In the genomic region with DNA sequence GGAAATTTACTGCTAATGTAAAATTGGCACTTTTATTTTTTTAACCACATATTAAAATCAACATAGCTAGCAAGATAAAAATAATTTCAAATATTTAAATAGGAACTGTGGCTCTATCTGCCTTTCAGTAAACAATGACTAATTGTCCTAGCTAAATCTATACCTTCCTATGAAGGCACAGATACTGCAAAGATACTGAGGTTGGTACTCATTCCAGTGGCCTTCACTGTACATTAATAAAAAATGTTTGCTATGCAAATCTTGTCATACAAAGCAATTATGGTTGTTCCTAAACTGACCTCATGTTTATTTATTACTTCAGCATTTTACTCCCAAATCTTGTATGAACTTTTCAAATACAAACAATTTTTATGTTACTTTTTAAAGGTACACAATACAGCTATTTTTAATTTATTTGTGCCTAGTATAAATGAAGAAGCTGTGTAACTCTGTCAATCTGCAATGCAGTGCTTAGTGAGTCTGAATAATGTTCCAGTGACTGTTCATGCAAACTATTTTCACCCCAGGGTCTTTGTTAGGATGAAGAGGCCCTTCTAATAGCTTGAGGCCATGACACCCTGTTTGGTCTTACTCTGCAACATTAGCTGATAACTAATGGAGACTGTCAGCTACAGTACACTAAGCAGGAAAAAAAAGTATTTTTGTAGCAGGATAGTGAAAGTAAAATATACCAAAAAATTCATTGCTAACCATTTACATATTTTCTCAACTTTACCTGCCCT, we compare ENCODE assay signal across 17 cellular contexts. TPM values are rescaled to one million over a fixed set of nuclear protein-coding genes. Genes with fewer than 3 reads are reported as not detected.
DNase-seq lines count a peak whose midpoint lies in the region; ATAC-seq and TF ChIP-seq lines count a peak whose summit lies in the region.
"Had no signal": no experiment of that assay in that cellular context is flagged by ENCODE, and none has a peak within 500 bp of the region (broad histone marks: within the 10 kb centered on the region; RNA-seq: fewer than 3 reads in every experiment).

No MANE protein-coding gene starts in this region.

- DNase-seq in Right ventricle myocardium superior (no peak), left ventricle myocardium inferior (no peak), NCI-H526 (lab: John Stamatoyannopoulos, UW) (peak; percentile 85 to 94), endodermal cell (no peak), smooth muscle cell (lab: John Stamatoyannopoulos, UW; ENCODE audit: unreplicated experiment) (no peak), GM23338 (ENCODE audit: low spot score) (no peak), testis (no peak)
- DNase-seq: H7, NCI-H1417 treated with DMSO at 0.1 percent for 48 hours, NCI-H1930, NCI-H524 treated with DMSO at 0.1 percent for 48 hours, SIG-M5 had no signal

- no peak for TF ChIP-seq POLR2A in testis (IDR thresholded peaks at IDR 0.05)

- peak; percentile 33 for ATAC-seq in Right ventricle myocardium superior (ENCODE audit: poor library complexity)
- no peak for ATAC-seq in GM23338
- no peak for ATAC-seq in HG02840 (IDR thresholded peaks at IDR 0.05; ENCODE audit: low FRiP score, unreplicated experiment)

- H3K36me3 Mint-ChIP-seq in endodermal cell (ENCODE audit: low read depth) (no peaks in the 10 kb centered on the region), GM23338 (ENCODE audit: low read depth) (no peaks in the 10 kb centered on the region)

- H3K9me3 Mint-ChIP-seq in endodermal cell, result no peaks in the 10 kb centered on the region
- no peaks in the 10 kb centered on the region for H3K9me3 Mint-ChIP-seq in GM23338

- H4K20me1 ChIP-seq in smooth muscle cell (ENCODE audit: low read depth) (no peaks in the 10 kb centered on the region), GM23338 (replicated peaks; ENCODE audit: insufficient read depth) (no peaks in the 10 kb centered on the region)

- H3K9me3 ChIP-seq in left ventricle myocardium inferior (replicated peaks) (no peaks in the 10 kb centered on the region), endodermal cell (ENCODE audit: control insufficient read depth, low read length) (no peaks in the 10 kb centered on the region), smooth muscle cell (replicated peaks; ENCODE audit: low read depth) (no peaks in the 10 kb centered on the region), testis (no peaks in the 10 kb centered on the region)
- H3K9me3 ChIP-seq: A549 had no signal

- TF ChIP-seq CTCF in left ventricle myocardium inferior (IDR thresholded peaks at IDR 0.05; ENCODE audit: borderline replicate concordance) (no peak), endodermal cell (conservative IDR thresholded peaks at IDR 0.05) (no peak), smooth muscle cell (IDR thresholded peaks at IDR 0.05; ENCODE audit: borderline replicate concordance, insufficient read depth, poor library complexity, severe bottlenecking) (no peak), GM23338 (conservative IDR thresholded peaks at IDR 0.05; ENCODE audit: low read depth in 2 of 2) (no peak), testis (IDR thresholded peaks at IDR 0.05) (no peak)

- no peak overlapping the region for H3K4me3 ChIP-seq in left ventricle myocardium inferior
- H3K4me3 ChIP-seq in endodermal cell (ENCODE audit: low read length), result no peak overlapping the region
- no peak overlapping the region for H3K4me3 ChIP-seq in smooth muscle cell
- H3K4me3 ChIP-seq in GM23338, result no peak overlapping the region
- no peak overlapping the region for H3K4me3 ChIP-seq in testis
- H3K4me3 ChIP-seq: A549 had no signal

- H3K4me3 Mint-ChIP-seq in endodermal cell, result no peak overlapping the region
- no peak overlapping the region for H3K4me3 Mint-ChIP-seq in GM23338

- no peaks in the 10 kb centered on the region for H3K9me2 ChIP-seq in GM23338 (ENCODE audit: insufficient read depth)

- H3K4me1 ChIP-seq in left ventricle myocardium inferior, result peaks cover 7% of the 10 kb centered on the region
- H3K4me1 ChIP-seq in endodermal cell (ENCODE audit: control insufficient read depth, insufficient read depth, low read length), result no peaks in the 10 kb centered on the region
- H3K4me1 ChIP-seq in smooth muscle cell (ENCODE audit: low read depth), result no peaks in the 10 kb centered on the region
- no peaks in the 10 kb centered on the region for H3K4me1 ChIP-seq in GM23338 (ENCODE audit: insufficient read depth)
- H3K4me1 ChIP-seq in testis, result peaks cover 2% of the 10 kb centered on the region

- H3K4me1 Mint-ChIP-seq in endodermal cell, result peaks cover 6% of the 10 kb centered on the region
- peaks cover 10% of the 10 kb centered on the region; the same call in 2 of the 3 replicates for H3K4me1 Mint-ChIP-seq in GM23338

- H3K27ac Mint-ChIP-seq in endodermal cell, result no peak overlapping the region
- H3K27ac Mint-ChIP-seq in GM23338, result no peak overlapping the region

- H3K27me3 Mint-ChIP-seq in endodermal cell (ENCODE audit: insufficient read depth) (peaks cover 9% of the 10 kb centered on the region), GM23338 (ENCODE audit: insufficient read depth, low read depth, poor library complexity) (no peaks in the 10 kb centered on the region)

- H2AFZ ChIP-seq in smooth muscle cell (ENCODE audit: low read depth) (peak overlapping the region; percentile 7), GM23338 (no peak overlapping the region)

- intact Hi-C loops in Right ventricle myocardium superior (cut with DNase I), result loop anchor here (10.0 kb wide), 1 partner anchor 803 kb away; no protein-coding TSS in a partner anchor
- intact Hi-C loops in left ventricle myocardium inferior (cut with micrococcal nuclease), result no loop called here
- intact Hi-C loops in testis (cut with DNase I; ENCODE audit: low total_unique reads), result no loop called here

- H3K4me2 ChIP-seq in smooth muscle cell (no peak overlapping the region), GM23338 (no peak overlapping the region)
- H3K4me2 ChIP-seq: A549 had no signal

- H3K27ac ChIP-seq in left ventricle myocardium inferior (replicated peaks) (no peak overlapping the region), endodermal cell (ENCODE audit: low read depth, low read length) (peak overlapping the region; percentile 46), smooth muscle cell (ENCODE audit: low read depth) (no peak overlapping the region), GM23338 (ENCODE audit: low read depth) (no peak overlapping the region), testis (no peak overlapping the region)
- H3K27ac ChIP-seq: A549, C4-2B had no signal

- H3F3A ChIP-seq in smooth muscle cell (ENCODE audit: low read depth) (no peaks in the 10 kb centered on the region), GM23338 (replicated peaks; ENCODE audit: low read depth) (no peaks in the 10 kb centered on the region)

- H3K9ac ChIP-seq in endodermal cell (ENCODE audit: extremely low read depth, low read length, poor library complexity, severe bottlenecking) (no peak overlapping the region), smooth muscle cell (ENCODE audit: low read depth) (no peak overlapping the region)

- H3K27me3 ChIP-seq in left ventricle myocardium inferior (ENCODE audit: low read depth) (no peaks in the 10 kb centered on the region), endodermal cell (ENCODE audit: control insufficient read depth, insufficient read depth, low read length, poor library complexity, severe bottlenecking) (peaks cover under 1% of the 10 kb centered on the region), smooth muscle cell (ENCODE audit: low read depth) (no peaks in the 10 kb centered on the region), GM23338 (ENCODE audit: insufficient read depth) (no peaks in the 10 kb centered on the region), testis (no peaks in the 10 kb centered on the region)

- H3K79me2 ChIP-seq in smooth muscle cell (ENCODE audit: low read depth), result no peaks in the 10 kb centered on the region
- no peaks in the 10 kb centered on the region for H3K79me2 ChIP-seq in GM23338 (replicated peaks; ENCODE audit: insufficient read depth)

- H3K36me3 ChIP-seq in left ventricle myocardium inferior (no peaks in the 10 kb centered on the region), endodermal cell (ENCODE audit: control insufficient read depth, insufficient read depth, low read length) (no peaks in the 10 kb centered on the region), smooth muscle cell (ENCODE audit: low read depth) (no peaks in the 10 kb centered on the region), GM23338 (ENCODE audit: insufficient read depth) (no peaks in the 10 kb centered on the region), testis (ENCODE audit: low read depth, missing control alignments) (no peaks in the 10 kb centered on the region)

TF ChIP-seq in GM23338, 12 proteins besides CTCF, POLR2A, EP300 and RAD21 (continues in another document):
- TF ChIP-seq NANOG (IDR thresholded peaks at IDR 0.05; ENCODE audit: borderline replicate concordance) (no peak), POLR2AphosphoS5 (IDR thresholded peaks at IDR 0.05; ENCODE audit: low read depth) (no peak), JUNB (IDR thresholded peaks at IDR 0.05; ENCODE audit: unreplicated experiment) (no peak), EZH2 (IDR thresholded peaks at IDR 0.05; ENCODE audit: low read depth, unreplicated experiment) (no peak)

RNA-seq across cellular contexts. Expression of gene ERBB4, which starts 9.3 kb away (rescaled TPM):
- total RNA-seq in Right ventricle myocardium superior (11.5 TPM), left ventricle myocardium inferior (8.3 TPM), endodermal cell (100 to 1,000 TPM; 154 to 158 TPM), smooth muscle cell (0.13 and 0.67 TPM in 2 replicates), testis (10 to 100 TPM; 47.7 to 62.7 TPM)
- polyA plus RNA-seq in endodermal cell (2013, experiment 1 of 2), result 21.5 TPM
- polyA plus RNA-seq in endodermal cell (2013, experiment 2 of 2), result 30.0 TPM
- polyA plus RNA-seq in smooth muscle cell (0.24 TPM in 1 of 2 replicates, not detected in the other), GM23338 (2016; fragmentation: Nextera tagmentation; extraction: Ambion mirVana) (0.10 and 1.1 TPM in 2 replicates), testis (ENCODE audit: insufficient read depth, low read depth, low replicate concordance) (6.1 TPM)
- 0.73 and 1.4 TPM in 2 replicates for total RNA-seq in GM23338 (2014; rRNA removed; shearing (Covaris generic))
- total RNA-seq: IMR-90, RPMI7951 had no signal
- polyA plus RNA-seq: A549, IMR-90 had no signal

Comparison
In these comparisons a context has a peak if more than half of its experiments do, and no peak if none do; other contexts are left out.
1. DNase-seq: peak in NCI-H526 (2 of 2); none in Right ventricle myocardium superior (single experiment), left ventricle myocardium inferior (single experiment), endodermal cell (single experiment), smooth muscle cell (single experiment), GM23338 (single experiment) and testis (single experiment).